Comparison of ENCODE assay signal across 1 cellular context in the genomic region with DNA sequence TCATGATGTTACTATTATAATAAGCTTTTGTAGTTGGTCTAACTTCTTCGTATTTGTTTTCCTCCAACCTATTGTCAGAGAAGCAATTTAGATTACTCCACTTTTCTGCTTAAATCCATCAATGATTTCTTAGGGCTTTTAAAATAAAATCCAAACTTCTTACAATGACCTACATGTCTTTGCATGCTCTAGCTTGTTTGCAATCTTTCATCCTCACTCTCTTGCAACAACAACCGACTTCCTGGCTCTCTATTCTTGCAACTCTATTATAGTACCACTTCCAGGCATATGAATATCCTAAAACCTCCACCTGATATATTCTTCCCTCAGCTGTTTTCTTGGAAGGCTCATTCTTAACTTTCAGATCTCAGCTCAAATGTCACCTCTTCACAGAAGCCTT.
TF ChIP-seq lines count a peak whose summit lies in the region.

No MANE protein-coding gene starts in this region.

TF ChIP-seq in GM23338, 12 proteins besides CTCF, POLR2A, EP300 and RAD21 (continued from another document):
- TF ChIP-seq, protein P1, sequence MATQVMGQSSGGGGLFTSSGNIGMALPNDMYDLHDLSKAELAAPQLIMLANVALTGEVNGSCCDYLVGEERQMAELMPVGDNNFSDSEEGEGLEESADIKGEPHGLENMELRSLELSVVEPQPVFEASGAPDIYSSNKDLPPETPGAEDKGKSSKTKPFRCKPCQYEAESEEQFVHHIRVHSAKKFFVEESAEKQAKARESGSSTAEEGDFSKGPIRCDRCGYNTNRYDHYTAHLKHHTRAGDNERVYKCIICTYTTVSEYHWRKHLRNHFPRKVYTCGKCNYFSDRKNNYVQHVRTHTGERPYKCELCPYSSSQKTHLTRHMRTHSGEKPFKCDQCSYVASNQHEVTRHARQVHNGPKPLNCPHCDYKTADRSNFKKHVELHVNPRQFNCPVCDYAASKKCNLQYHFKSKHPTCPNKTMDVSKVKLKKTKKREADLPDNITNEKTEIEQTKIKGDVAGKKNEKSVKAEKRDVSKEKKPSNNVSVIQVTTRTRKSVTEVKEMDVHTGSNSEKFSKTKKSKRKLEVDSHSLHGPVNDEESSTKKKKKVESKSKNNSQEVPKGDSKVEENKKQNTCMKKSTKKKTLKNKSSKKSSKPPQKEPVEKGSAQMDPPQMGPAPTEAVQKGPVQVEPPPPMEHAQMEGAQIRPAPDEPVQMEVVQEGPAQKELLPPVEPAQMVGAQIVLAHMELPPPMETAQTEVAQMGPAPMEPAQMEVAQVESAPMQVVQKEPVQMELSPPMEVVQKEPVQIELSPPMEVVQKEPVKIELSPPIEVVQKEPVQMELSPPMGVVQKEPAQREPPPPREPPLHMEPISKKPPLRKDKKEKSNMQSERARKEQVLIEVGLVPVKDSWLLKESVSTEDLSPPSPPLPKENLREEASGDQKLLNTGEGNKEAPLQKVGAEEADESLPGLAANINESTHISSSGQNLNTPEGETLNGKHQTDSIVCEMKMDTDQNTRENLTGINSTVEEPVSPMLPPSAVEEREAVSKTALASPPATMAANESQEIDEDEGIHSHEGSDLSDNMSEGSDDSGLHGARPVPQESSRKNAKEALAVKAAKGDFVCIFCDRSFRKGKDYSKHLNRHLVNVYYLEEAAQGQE (IDR thresholded peaks at IDR 0.05; ENCODE audit: unreplicated experiment), result no peak
- TF ChIP-seq ZNF114 (CRISPR knock-in tag; IDR thresholded peaks at IDR 0.05) (no peak), POLR2AphosphoS5 (IDR thresholded peaks at IDR 0.05; ENCODE audit: low read depth) (no peak), EZH2 (IDR thresholded peaks at IDR 0.05; ENCODE audit: low read depth, unreplicated experiment) (no peak), CREB1 (CRISPR knock-in tag; IDR thresholded peaks at IDR 0.05; ENCODE audit: low read depth) (no peak), STAT1 (IDR thresholded peaks at IDR 0.05; ENCODE audit: unreplicated experiment) (no peak)
- TF ChIP-seq, protein P2, sequence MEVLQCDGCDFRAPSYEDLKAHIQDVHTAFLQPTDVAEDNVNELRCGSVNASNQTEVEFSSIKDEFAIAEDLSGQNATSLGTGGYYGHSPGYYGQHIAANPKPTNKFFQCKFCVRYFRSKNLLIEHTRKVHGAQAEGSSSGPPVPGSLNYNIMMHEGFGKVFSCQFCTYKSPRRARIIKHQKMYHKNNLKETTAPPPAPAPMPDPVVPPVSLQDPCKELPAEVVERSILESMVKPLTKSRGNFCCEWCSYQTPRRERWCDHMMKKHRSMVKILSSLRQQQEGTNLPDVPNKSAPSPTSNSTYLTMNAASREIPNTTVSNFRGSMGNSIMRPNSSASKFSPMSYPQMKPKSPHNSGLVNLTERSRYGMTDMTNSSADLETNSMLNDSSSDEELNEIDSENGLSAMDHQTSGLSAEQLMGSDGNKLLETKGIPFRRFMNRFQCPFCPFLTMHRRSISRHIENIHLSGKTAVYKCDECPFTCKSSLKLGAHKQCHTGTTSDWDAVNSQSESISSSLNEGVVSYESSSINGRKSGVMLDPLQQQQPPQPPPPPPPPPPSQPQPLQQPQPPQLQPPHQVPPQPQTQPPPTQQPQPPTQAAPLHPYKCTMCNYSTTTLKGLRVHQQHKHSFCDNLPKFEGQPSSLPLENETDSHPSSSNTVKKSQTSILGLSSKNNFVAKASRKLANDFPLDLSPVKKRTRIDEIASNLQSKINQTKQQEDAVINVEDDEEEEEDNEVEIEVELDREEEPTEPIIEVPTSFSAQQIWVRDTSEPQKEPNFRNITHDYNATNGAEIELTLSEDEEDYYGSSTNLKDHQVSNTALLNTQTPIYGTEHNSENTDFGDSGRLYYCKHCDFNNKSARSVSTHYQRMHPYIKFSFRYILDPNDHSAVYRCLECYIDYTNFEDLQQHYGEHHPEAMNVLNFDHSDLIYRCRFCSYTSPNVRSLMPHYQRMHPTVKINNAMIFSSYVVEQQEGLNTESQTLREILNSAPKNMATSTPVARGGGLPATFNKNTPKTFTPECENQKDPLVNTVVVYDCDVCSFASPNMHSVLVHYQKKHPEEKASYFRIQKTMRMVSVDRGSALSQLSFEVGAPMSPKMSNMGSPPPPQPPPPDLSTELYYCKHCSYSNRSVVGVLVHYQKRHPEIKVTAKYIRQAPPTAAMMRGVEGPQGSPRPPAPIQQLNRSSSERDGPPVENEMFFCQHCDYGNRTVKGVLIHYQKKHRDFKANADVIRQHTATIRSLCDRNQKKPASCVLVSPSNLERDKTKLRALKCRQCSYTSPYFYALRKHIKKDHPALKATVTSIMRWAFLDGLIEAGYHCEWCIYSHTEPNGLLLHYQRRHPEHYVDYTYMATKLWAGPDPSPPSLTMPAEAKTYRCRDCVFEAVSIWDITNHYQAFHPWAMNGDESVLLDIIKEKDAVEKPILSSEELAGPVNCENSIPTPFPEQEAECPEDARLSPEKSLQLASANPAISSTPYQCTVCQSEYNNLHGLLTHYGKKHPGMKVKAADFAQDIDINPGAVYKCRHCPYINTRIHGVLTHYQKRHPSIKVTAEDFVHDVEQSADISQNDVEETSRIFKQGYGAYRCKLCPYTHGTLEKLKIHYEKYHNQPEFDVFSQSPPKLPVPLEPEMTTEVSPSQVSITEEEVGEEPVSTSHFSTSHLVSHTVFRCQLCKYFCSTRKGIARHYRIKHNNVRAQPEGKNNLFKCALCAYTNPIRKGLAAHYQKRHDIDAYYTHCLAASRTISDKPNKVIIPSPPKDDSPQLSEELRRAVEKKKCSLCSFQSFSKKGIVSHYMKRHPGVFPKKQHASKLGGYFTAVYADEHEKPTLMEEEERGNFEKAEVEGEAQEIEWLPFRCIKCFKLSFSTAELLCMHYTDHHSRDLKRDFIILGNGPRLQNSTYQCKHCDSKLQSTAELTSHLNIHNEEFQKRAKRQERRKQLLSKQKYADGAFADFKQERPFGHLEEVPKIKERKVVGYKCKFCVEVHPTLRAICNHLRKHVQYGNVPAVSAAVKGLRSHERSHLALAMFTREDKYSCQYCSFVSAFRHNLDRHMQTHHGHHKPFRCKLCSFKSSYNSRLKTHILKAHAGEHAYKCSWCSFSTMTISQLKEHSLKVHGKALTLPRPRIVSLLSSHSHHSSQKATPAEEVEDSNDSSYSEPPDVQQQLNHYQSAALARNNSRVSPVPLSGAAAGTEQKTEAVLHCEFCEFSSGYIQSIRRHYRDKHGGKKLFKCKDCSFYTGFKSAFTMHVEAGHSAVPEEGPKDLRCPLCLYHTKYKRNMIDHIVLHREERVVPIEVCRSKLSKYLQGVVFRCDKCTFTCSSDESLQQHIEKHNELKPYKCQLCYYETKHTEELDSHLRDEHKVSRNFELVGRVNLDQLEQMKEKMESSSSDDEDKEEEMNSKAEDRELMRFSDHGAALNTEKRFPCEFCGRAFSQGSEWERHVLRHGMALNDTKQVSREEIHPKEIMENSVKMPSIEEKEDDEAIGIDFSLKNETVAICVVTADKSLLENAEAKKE (CRISPR knock-in tag; IDR thresholded peaks at IDR 0.05), result no peak
- TF ChIP-seq, protein P3, sequence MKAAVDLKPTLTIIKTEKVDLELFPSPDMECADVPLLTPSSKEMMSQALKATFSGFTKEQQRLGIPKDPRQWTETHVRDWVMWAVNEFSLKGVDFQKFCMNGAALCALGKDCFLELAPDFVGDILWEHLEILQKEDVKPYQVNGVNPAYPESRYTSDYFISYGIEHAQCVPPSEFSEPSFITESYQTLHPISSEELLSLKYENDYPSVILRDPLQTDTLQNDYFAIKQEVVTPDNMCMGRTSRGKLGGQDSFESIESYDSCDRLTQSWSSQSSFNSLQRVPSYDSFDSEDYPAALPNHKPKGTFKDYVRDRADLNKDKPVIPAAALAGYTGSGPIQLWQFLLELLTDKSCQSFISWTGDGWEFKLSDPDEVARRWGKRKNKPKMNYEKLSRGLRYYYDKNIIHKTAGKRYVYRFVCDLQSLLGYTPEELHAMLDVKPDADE (IDR thresholded peaks at IDR 0.05), result no peak
TF ChIP-seq in GM23338: peak in this region for 0.
